Comparison of ENCODE assay signal across 8 cellular contexts in genomic region chr2:122136071-122136470, GRCh38.
DNase-seq lines count a peak whose midpoint lies in the region; ATAC-seq and TF ChIP-seq lines count a peak whose summit lies in the region.

No MANE protein-coding gene starts in this region.

- WGBS in prostate gland = 44% methylated on average over 2 of the region's 2 CpGs
- 30 to 40% methylated on average over 2 of the region's 2 CpGs for WGBS in aorta, 2 donors

- no peaks in the 10 kb centered on the region for H3K4me1 ChIP-seq in prostate gland (replicated peaks)
- H3K4me1 ChIP-seq in aorta (ENCODE audit: control insufficient read depth in 1 of 2, insufficient read depth in 2 of 2, low read length in 2 of 2) = no peaks in the 10 kb centered on the region

- H3K4me1 Mint-ChIP-seq in CD14-positive monocyte = no peaks in the 10 kb centered on the region

- H3K27me3 Mint-ChIP-seq in CD14-positive monocyte (ENCODE audit: low read depth in 3 of 3) = peaks cover 0 to 4% (median 2%) of the 10 kb centered on the region in 3 donors

- no peaks in the 10 kb centered on the region for H3K36me3 Mint-ChIP-seq in CD14-positive monocyte

- peak; percentile 58 for TF ChIP-seq CTCF in CD14-positive monocyte (IDR thresholded peaks at IDR 0.05)
- TF ChIP-seq CTCF in prostate gland (IDR thresholded peaks at IDR 0.05) = no peak

- H3K27me3 ChIP-seq in prostate gland (replicated peaks; ENCODE audit: insufficient read depth) = no peaks in the 10 kb centered on the region
- no peaks in the 10 kb centered on the region for H3K27me3 ChIP-seq in aorta (ENCODE audit: control insufficient read depth in 1 of 2, insufficient read depth in 2 of 2, low read length in 1 of 2)

- H3K9me3 Mint-ChIP-seq in CD14-positive monocyte = peaks cover 0 to 6% (median 0%) of the 10 kb centered on the region in 7 donors

- ATAC-seq in GM18868 (IDR thresholded peaks at IDR 0.05; ENCODE audit: unreplicated experiment) (peak; percentile 86), aorta (ENCODE audit: low FRiP score) (no peak)

- no peaks in the 10 kb centered on the region for H3K9me3 ChIP-seq in prostate gland
- H3K9me3 ChIP-seq in aorta (ENCODE audit: control insufficient read depth, low read length) = peaks cover 2% of the 10 kb centered on the region

- intact Hi-C loops in CD14-positive monocyte (cut with micrococcal nuclease) (no loop called here), prostate gland (cut with DNase I) (no loop called here), aorta (cut with DNase I) (no loop called here)

- no peak for TF ChIP-seq POLR2A in prostate gland (IDR thresholded peaks at IDR 0.05)

- no peak for DNase-seq in CD14-positive monocyte (ENCODE audit: low spot score)
- peak; percentile 1 for DNase-seq in M059J (ENCODE audit: low read depth)
- DNase-seq in dermis blood vessel endothelial cell = peak; percentile 64
- no peak for DNase-seq in prostate gland (ENCODE audit: low spot score)
- DNase-seq in Ammon's horn (ENCODE audit: low spot score) = no peak
- no peak for DNase-seq in aorta
- DNase-seq in HCEC 1CT = no peak

- H3K36me3 ChIP-seq in prostate gland = no peaks in the 10 kb centered on the region
- H3K36me3 ChIP-seq in aorta (ENCODE audit: control insufficient read depth in 1 of 2, insufficient read depth in 2 of 2, low read length in 1 of 2) = no peaks in the 10 kb centered on the region

- no peak overlapping the region for H3K27ac Mint-ChIP-seq in CD14-positive monocyte

- H3K4me3 ChIP-seq in prostate gland (no peak overlapping the region), aorta (ENCODE audit: low read length in 2 of 2) (no peak overlapping the region)

- no peak overlapping the region for H3K4me3 Mint-ChIP-seq in CD14-positive monocyte

- no peak overlapping the region for H3K27ac ChIP-seq in prostate gland
- no peak overlapping the region for H3K27ac ChIP-seq in aorta (ENCODE audit: low read depth in 1 of 2, low read length in 2 of 2)

Comparison
In these comparisons a context has a peak if more than half of its experiments do, and no peak if none do; other contexts are left out.
1. DNase-seq: peak in M059J (single experiment) and dermis blood vessel endothelial cell (single experiment); none in CD14-positive monocyte (single experiment), prostate gland (single experiment), Ammon's horn (single experiment), aorta (0 of 2) and HCEC 1CT (single experiment).